18 cellular contexts compared by ENCODE assay signal in genomic region chr22:29722151-29722550, GRCh38. TPM values are rescaled to one million over a fixed set of nuclear protein-coding genes. Genes with fewer than 3 reads are reported as not detected.
"Had no signal": no experiment of that assay in that cellular context is flagged by ENCODE, and none has a peak within 500 bp of the region (broad histone marks: within the 10 kb centered on the region; RNA-seq: fewer than 3 reads in every experiment).

No MANE protein-coding gene starts in this region.

- H3K4me3 Mint-ChIP-seq: activated CD4-positive, alpha-beta T cell treated with anti-CD3 and anti-CD28 coated beads, Interleukin-2, amount 10 ng/mL, durations not matched to agents 24 days and 14 days; activated naive CD8-positive, alpha-beta T cell treated with anti-CD3 and anti-CD28 coated beads for 36 hours; effector memory CD8-positive, alpha-beta T cell; stimulated activated naive CD8-positive, alpha-beta T cell treated with anti-CD3 and anti-CD28 coated beads, Interleukin-15, amount 100 ng/mL, for 72 hours; T-helper 2 cell treated with Interferon-gamma antibody and Interleukin-4, amounts not matched to agents 5 μg/mL and 100 μg/mL, for 36 hours had no signal

- H2AFZ ChIP-seq: neural progenitor cell had no signal

- H3K4me2 ChIP-seq: neural progenitor cell had no signal

- DNase-seq: activated CD4-positive, alpha-beta T cell treated with anti-CD3 and anti-CD28 coated beads, Interleukin-2, amount 10 ng/mL, durations not matched to agents 24 days and 14 days; activated CD4-positive, CD25-positive, alpha-beta regulatory T cell; activated gamma-delta T cell treated with Interleukin-2 at 50 U/mL for 16 hours; activated naive CD8-positive, alpha-beta T cell treated with anti-CD3 and anti-CD28 coated beads for 36 hours; dermis blood vessel endothelial cell; effector memory CD8-positive, alpha-beta T cell; foreskin keratinocyte; heart right ventricle; left lung; mammary epithelial cell; naive B cell; pancreas; stimulated activated CD4-positive, alpha-beta T cell treated with anti-CD3 and anti-CD28 coated beads, Interleukin-1b, Interleukin-23, amount 100 ng/mL, for 48 hours; stimulated activated naive CD8-positive, alpha-beta T cell treated with anti-CD3 and anti-CD28 coated beads, Interleukin-15, amount 100 ng/mL, for 72 hours had no signal

- H3K27ac Mint-ChIP-seq: activated CD4-positive, alpha-beta T cell treated with anti-CD3 and anti-CD28 coated beads, Interleukin-2, amount 10 ng/mL, durations not matched to agents 24 days and 14 days; activated naive CD8-positive, alpha-beta T cell treated with anti-CD3 and anti-CD28 coated beads for 36 hours; effector memory CD8-positive, alpha-beta T cell; naive B cell; neural progenitor cell; stimulated activated naive CD8-positive, alpha-beta T cell treated with anti-CD3 and anti-CD28 coated beads, Interleukin-15, amount 100 ng/mL, for 72 hours; T-helper 2 cell treated with Interferon-gamma antibody and Interleukin-4, amounts not matched to agents 5 μg/mL and 100 μg/mL, for 36 hours; type B pancreatic cell had no signal

- H3K27ac ChIP-seq: foreskin keratinocyte, heart right ventricle, left lung, neural progenitor cell, pancreas had no signal

- H3K4me1 ChIP-seq: foreskin keratinocyte had no signal

- H3K36me3 Mint-ChIP-seq: activated naive CD8-positive, alpha-beta T cell treated with anti-CD3 and anti-CD28 coated beads for 36 hours; naive B cell; neural progenitor cell; type B pancreatic cell had no signal

- ATAC-seq: effector memory CD8-positive, alpha-beta T cell; foreskin keratinocyte; heart right ventricle; left lung; pancreas had no signal

- H3K36me3 ChIP-seq: heart right ventricle, left lung, neural progenitor cell, pancreas had no signal

- H3K9me3 Mint-ChIP-seq: activated CD4-positive, alpha-beta T cell treated with anti-CD3 and anti-CD28 coated beads, Interleukin-2, amount 10 ng/mL, durations not matched to agents 24 days and 14 days; activated naive CD8-positive, alpha-beta T cell treated with anti-CD3 and anti-CD28 coated beads for 36 hours; effector memory CD8-positive, alpha-beta T cell; naive B cell; neural progenitor cell; stimulated activated naive CD8-positive, alpha-beta T cell treated with anti-CD3 and anti-CD28 coated beads, Interleukin-15, amount 100 ng/mL, for 72 hours; T-helper 2 cell treated with Interferon-gamma antibody and Interleukin-4, amounts not matched to agents 5 μg/mL and 100 μg/mL, for 36 hours; type B pancreatic cell had no signal

- H3K4me3 ChIP-seq: heart right ventricle, left lung, neural progenitor cell, pancreas had no signal

- H3K9me3 ChIP-seq: heart right ventricle, left lung, pancreas had no signal

RNA-seq across cellular contexts. Expression of gene CABP7, which starts 2.3 kb away (rescaled TPM):
- total RNA-seq: activated CD4-positive, alpha-beta T cell treated with anti-CD3 and anti-CD28 coated beads, Interleukin-2, amount 10 ng/mL, durations not matched to agents 24 days and 14 days; bronchial epithelial cell; dermis blood vessel endothelial cell; foreskin keratinocyte; heart right ventricle; left lung had no signal
- polyA plus RNA-seq: mammary epithelial cell had no signal
